In genomic region chr12:28216016-28216415, GRCh38 we compare ENCODE assay signal across 31 cellular contexts.
"Had no signal": no experiment of that assay in that cellular context is flagged by ENCODE, and none has a peak within 500 bp of the region (broad histone marks: within the 10 kb centered on the region; RNA-seq: fewer than 3 reads in every experiment).

No MANE protein-coding gene starts in this region.

- ATAC-seq: activated CD4-positive, alpha-beta T cell treated with anti-CD3 and anti-CD28 coated beads for 36 hours; activated CD8-positive, alpha-beta memory T cell treated with anti-CD3 and anti-CD28 coated beads, Interleukin-2, amount 10 ng/mL, durations not matched to agents 7 days and 5 days; activated CD8-positive, alpha-beta T cell treated with anti-CD3 and anti-CD28 coated beads, Interleukin-2, amount 10 ng/mL, durations not matched to agents 7 days and 5 days; activated naive CD4-positive, alpha-beta T cell treated with anti-CD3 and anti-CD28 coated beads, Interleukin-2, amount 50 U/mL, for 72 hours; activated T-cell treated with anti-CD3 and anti-CD28 coated beads, Interleukin-2, amount 50 U/mL, for 72 hours; body of pancreas; effector memory CD8-positive, alpha-beta T cell; T-helper 17 cell had no signal

- H3K9me3 Mint-ChIP-seq: activated T-cell treated with anti-CD3 and anti-CD28 coated beads, Interleukin-2, amount 50 U/mL, for 72 hours; effector memory CD8-positive, alpha-beta T cell had no signal

- DNase-seq: activated CD4-positive, alpha-beta memory T cell treated with anti-CD3 and anti-CD28 coated beads for 36 hours; activated CD4-positive, alpha-beta T cell treated with anti-CD3 and anti-CD28 coated beads for 36 hours; activated CD4-positive, alpha-beta T cell treated with anti-CD3 and anti-CD28 coated beads, Interleukin-2, amount 10 ng/mL, durations not matched to agents 24 days and 14 days; activated CD4-positive, CD25-positive, alpha-beta regulatory T cell; activated CD4-positive, CD25-positive, alpha-beta regulatory T cell treated with anti-CD3 and anti-CD28 coated beads, Interleukin-2, amount 50 U/mL, for 72 hours; activated CD8-positive, alpha-beta memory T cell treated with anti-CD3 and anti-CD28 coated beads, Interleukin-2, amount 10 ng/mL, durations not matched to agents 7 days and 5 days; activated CD8-positive, alpha-beta memory T cell treated with anti-CD3 and anti-CD28 coated beads, Interleukin-2, amount 50 U/mL, for 4 hours; activated CD8-positive, alpha-beta T cell treated with anti-CD3 and anti-CD28 coated beads, Interleukin-2, amount 10 ng/mL, durations not matched to agents 7 days and 5 days; activated gamma-delta T cell; activated naive CD4-positive, alpha-beta T cell; activated naive CD4-positive, alpha-beta T cell treated with anti-CD3 and anti-CD28 coated beads, Interleukin-2, amount 10 ng/mL, durations not matched to agents 7 days and 5 days; activated naive CD8-positive, alpha-beta T cell treated with anti-CD3 and anti-CD28 coated beads, Interleukin-2, amount 10 ng/mL, durations not matched to agents 7 days and 5 days; activated T-cell treated with anti-CD3 and anti-CD28 coated beads for 4 hours; activated T-cell treated with anti-CD3 and anti-CD28 coated beads, Interleukin-2, amount 50 U/mL, for 24 hours; activated T-cell treated with anti-CD3 and anti-CD28 coated beads, Interleukin-2, amount 50 U/mL, for 72 hours; body of pancreas; caudate nucleus; cortex of kidney; dermis blood vessel endothelial cell; effector CD4-positive, alpha-beta T cell; effector memory CD8-positive, alpha-beta T cell; esophagus squamous epithelium; head of caudate nucleus; hippocampal formation; T-helper 17 cell; T1000; WERI-Rb-1 had no signal

- H3K4me3 ChIP-seq: ascending aorta, body of pancreas, esophagus squamous epithelium had no signal

- H3K27ac ChIP-seq: ascending aorta, body of pancreas, epithelial cell of prostate, esophagus squamous epithelium, WERI-Rb-1 had no signal

- H3K27ac Mint-ChIP-seq: activated CD4-positive, alpha-beta memory T cell treated with anti-CD3 and anti-CD28 coated beads for 36 hours; activated CD4-positive, alpha-beta T cell treated with anti-CD3 and anti-CD28 coated beads for 36 hours; activated CD4-positive, alpha-beta T cell treated with anti-CD3 and anti-CD28 coated beads, Interleukin-2, amount 10 ng/mL, durations not matched to agents 24 days and 14 days; activated CD8-positive, alpha-beta memory T cell treated with anti-CD3 and anti-CD28 coated beads, Interleukin-2, amount 10 ng/mL, durations not matched to agents 7 days and 5 days; activated CD8-positive, alpha-beta T cell treated with anti-CD3 and anti-CD28 coated beads, Interleukin-2, amount 10 ng/mL, durations not matched to agents 7 days and 5 days; activated naive CD4-positive, alpha-beta T cell treated with anti-CD3 and anti-CD28 coated beads, Interleukin-2, amount 10 ng/mL, durations not matched to agents 7 days and 5 days; activated naive CD4-positive, alpha-beta T cell treated with anti-CD3 and anti-CD28 coated beads, Interleukin-2, amount 50 U/mL, for 72 hours; activated naive CD8-positive, alpha-beta T cell treated with anti-CD3 and anti-CD28 coated beads, Interleukin-2, amount 10 ng/mL, durations not matched to agents 7 days and 5 days; activated T-cell treated with anti-CD3 and anti-CD28 coated beads, Interleukin-2, amount 50 U/mL, for 24 hours; activated T-cell treated with anti-CD3 and anti-CD28 coated beads, Interleukin-2, amount 50 U/mL, for 72 hours; effector memory CD8-positive, alpha-beta T cell; T-helper 17 cell; T-helper 2 cell treated with Interferon-gamma antibody and Interleukin-4, amounts not matched to agents 5 μg/mL and 100 μg/mL, for 36 hours had no signal

- H3K4me1 ChIP-seq: ascending aorta, esophagus squamous epithelium had no signal

- H3K36me3 ChIP-seq: ascending aorta, WERI-Rb-1 had no signal

- H3K27me3 Mint-ChIP-seq: activated CD4-positive, alpha-beta memory T cell treated with anti-CD3 and anti-CD28 coated beads for 36 hours; activated CD4-positive, alpha-beta T cell treated with anti-CD3 and anti-CD28 coated beads for 36 hours; activated naive CD4-positive, alpha-beta T cell treated with anti-CD3 and anti-CD28 coated beads, Interleukin-2, amount 10 ng/mL, durations not matched to agents 7 days and 5 days; activated naive CD8-positive, alpha-beta T cell treated with anti-CD3 and anti-CD28 coated beads, Interleukin-2, amount 10 ng/mL, durations not matched to agents 7 days and 5 days; activated T-cell treated with anti-CD3 and anti-CD28 coated beads, Interleukin-2, amount 50 U/mL, for 24 hours; effector memory CD8-positive, alpha-beta T cell; T-helper 17 cell had no signal

- H3K4me3 Mint-ChIP-seq: activated CD4-positive, alpha-beta memory T cell treated with anti-CD3 and anti-CD28 coated beads for 36 hours; activated CD4-positive, alpha-beta T cell treated with anti-CD3 and anti-CD28 coated beads for 36 hours; activated CD4-positive, alpha-beta T cell treated with anti-CD3 and anti-CD28 coated beads, Interleukin-2, amount 10 ng/mL, durations not matched to agents 24 days and 14 days; activated CD8-positive, alpha-beta memory T cell treated with anti-CD3 and anti-CD28 coated beads, Interleukin-2, amount 10 ng/mL, durations not matched to agents 7 days and 5 days; activated CD8-positive, alpha-beta T cell treated with anti-CD3 and anti-CD28 coated beads, Interleukin-2, amount 10 ng/mL, durations not matched to agents 7 days and 5 days; activated naive CD4-positive, alpha-beta T cell treated with anti-CD3 and anti-CD28 coated beads, Interleukin-2, amount 10 ng/mL, durations not matched to agents 7 days and 5 days; activated naive CD8-positive, alpha-beta T cell treated with anti-CD3 and anti-CD28 coated beads, Interleukin-2, amount 10 ng/mL, durations not matched to agents 7 days and 5 days; activated T-cell treated with anti-CD3 and anti-CD28 coated beads, Interleukin-2, amount 50 U/mL, for 24 hours; activated T-cell treated with anti-CD3 and anti-CD28 coated beads, Interleukin-2, amount 50 U/mL, for 72 hours; effector memory CD8-positive, alpha-beta T cell; T-helper 17 cell; T-helper 2 cell treated with Interferon-gamma antibody and Interleukin-4, amounts not matched to agents 5 μg/mL and 100 μg/mL, for 36 hours had no signal

- H3K9me3 ChIP-seq: ascending aorta, body of pancreas, esophagus squamous epithelium had no signal

- H3K27me3 ChIP-seq: ascending aorta, body of pancreas, esophagus squamous epithelium had no signal
